ENCODE assay signal across 1 cellular context in genomic region chr21:36193200-36193599, GRCh38.
TF ChIP-seq lines count a peak whose summit lies in the region.

No MANE protein-coding gene starts in this region.

TF ChIP-seq in WTC11, 78 proteins besides CTCF, POLR2A, EP300 and RAD21 (continued from another document):
- TF ChIP-seq E2F4 (CRISPR knock-in tag; IDR thresholded peaks at IDR 0.05; ENCODE audit: borderline replicate concordance, low read depth) (no peak), ZMAT4 (CRISPR knock-in tag; IDR thresholded peaks at IDR 0.05) (no peak), JAZF1 (CRISPR knock-in tag; IDR thresholded peaks at IDR 0.05) (no peak), NFATC4 (CRISPR knock-in tag; IDR thresholded peaks at IDR 0.05) (no peak), ZBTB21 (CRISPR knock-in tag; IDR thresholded peaks at IDR 0.05; ENCODE audit: borderline replicate concordance) (no peak), NR1H2 (CRISPR knock-in tag; IDR thresholded peaks at IDR 0.05) (no peak), FOXK1 (CRISPR knock-in tag; IDR thresholded peaks at IDR 0.05) (no peak), TCF7 (CRISPR knock-in tag; IDR thresholded peaks at IDR 0.05; ENCODE audit: low read depth) (no peak), CBFB (CRISPR knock-in tag; IDR thresholded peaks at IDR 0.05; ENCODE audit: low read depth) (no peak), RORB (CRISPR knock-in tag; IDR thresholded peaks at IDR 0.05) (no peak)
